In the genomic region with DNA sequence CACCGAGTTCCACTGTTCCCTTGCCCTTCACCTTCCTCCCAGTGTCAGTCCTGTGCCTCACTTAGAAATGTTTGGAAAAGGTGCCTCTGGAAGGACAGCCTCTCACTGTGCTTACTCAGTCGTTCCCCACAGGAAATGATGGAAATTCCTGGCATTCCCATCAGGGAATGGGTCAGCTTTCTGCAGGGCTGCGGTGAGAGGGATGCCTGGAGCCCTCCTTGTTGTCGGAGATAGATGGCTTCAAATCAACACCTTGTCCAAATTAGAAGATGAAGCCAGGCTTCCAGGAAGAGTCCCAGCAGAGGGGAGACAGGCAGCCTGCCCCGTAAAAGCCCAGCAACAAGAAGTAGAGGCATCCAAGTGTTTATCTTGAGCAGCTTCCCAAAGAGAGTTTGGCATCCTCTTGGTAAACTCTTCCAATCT, we compare ENCODE assay signal across 11 cellular contexts. TPM values are rescaled to one million over a fixed set of nuclear protein-coding genes. Genes with fewer than 3 reads are reported as not detected.
DNase-seq lines count a peak whose midpoint lies in the region; ATAC-seq and TF ChIP-seq lines count a peak whose summit lies in the region.
"Had no signal": no experiment of that assay in that cellular context is flagged by ENCODE, and none has a peak within 500 bp of the region (broad histone marks: within the 10 kb centered on the region; RNA-seq: fewer than 3 reads in every experiment).

No MANE protein-coding gene starts in this region.

- H3K27me3 Mint-ChIP-seq in GM23338 (ENCODE audit: insufficient read depth, low read depth, poor library complexity) = peaks cover 9% of the 10 kb centered on the region
- no peaks in the 10 kb centered on the region for H3K27me3 Mint-ChIP-seq in activated naive CD8-positive, alpha-beta T cell treated with anti-CD3 and anti-CD28 coated beads, Interleukin-2, amount 50 U/mL, for 24 hours
- H3K27me3 Mint-ChIP-seq in activated CD4-positive, alpha-beta T cell treated with anti-CD3 and anti-CD28 coated beads for 36 hours = peaks cover 3% of the 10 kb centered on the region

- H3K36me3 ChIP-seq in GM23338 (ENCODE audit: insufficient read depth) (no peaks in the 10 kb centered on the region), ascending aorta (no peaks in the 10 kb centered on the region)

- POLR2A ChIA-PET in activated CD4-positive, alpha-beta T cell treated with anti-CD3 and anti-CD28 coated beads for 36 hours (lab: Charles Lee) = no interaction called here

- H3K9me3 Mint-ChIP-seq in GM23338 = no peaks in the 10 kb centered on the region
- H3K9me3 Mint-ChIP-seq in activated naive CD8-positive, alpha-beta T cell treated with anti-CD3 and anti-CD28 coated beads, Interleukin-2, amount 50 U/mL, for 24 hours = no peaks in the 10 kb centered on the region
- no peaks in the 10 kb centered on the region for H3K9me3 Mint-ChIP-seq in activated CD4-positive, alpha-beta T cell treated with anti-CD3 and anti-CD28 coated beads for 36 hours (ENCODE audit: low read depth)
- H3K9me3 Mint-ChIP-seq: activated T-helper 2 cell treated with anti-CD3 and anti-CD28 coated beads, Interferon-gamma antibody, Interleukin-2, Interleukin-4, amounts not matched to agents 10 μg/mL and 5 μg/mL and 100 μg/mL, durations not matched to agents 14 hours and 24 hours and 36 hours had no signal

- H3K4me3 ChIP-seq in GM23338 (no peak overlapping the region), ascending aorta (peak overlapping the region in 1 of 2 donors; percentile 3)

- DNase-seq in GM23338 (ENCODE audit: low spot score) = peak; percentile 86
- DNase-seq in ascending aorta (ENCODE audit: low spot score in 2 of 2) = no peak
- peak; percentile 41 for DNase-seq in left cardiac atrium
- no peak for DNase-seq in sciatic nerve (ENCODE audit: low spot score)
- no peak for DNase-seq in activated naive CD8-positive, alpha-beta T cell treated with anti-CD3 and anti-CD28 coated beads, Interleukin-2, amount 50 U/mL, for 24 hours
- no peak for DNase-seq in effector CD8-positive, alpha-beta T cell (lab: John Stamatoyannopoulos, UW)
- DNase-seq in activated CD4-positive, alpha-beta T cell treated with anti-CD3 and anti-CD28 coated beads for 36 hours = no peak
- DNase-seq in stimulated activated CD4-positive, alpha-beta T cell treated with anti-CD3 and anti-CD28 coated beads, Interleukin-4, amount 100 ng/mL, for 4 hours = no peak
- DNase-seq: NCI-H2081 treated with DMSO at 0.1 percent for 48 hours, T-helper 2 cell had no signal

- no peaks in the 10 kb centered on the region for H3K36me3 Mint-ChIP-seq in GM23338 (ENCODE audit: low read depth)
- H3K36me3 Mint-ChIP-seq in activated naive CD8-positive, alpha-beta T cell treated with anti-CD3 and anti-CD28 coated beads, Interleukin-2, amount 50 U/mL, for 24 hours (ENCODE audit: low read depth) = no peaks in the 10 kb centered on the region
- no peaks in the 10 kb centered on the region for H3K36me3 Mint-ChIP-seq in activated CD4-positive, alpha-beta T cell treated with anti-CD3 and anti-CD28 coated beads for 36 hours (ENCODE audit: low read depth)

- CTCF ChIA-PET in activated CD4-positive, alpha-beta T cell treated with anti-CD3 and anti-CD28 coated beads for 36 hours (lab: Charles Lee) = no interaction called here

- H3K4me1 ChIP-seq in GM23338 (ENCODE audit: insufficient read depth) (peaks cover 46% of the 10 kb centered on the region), ascending aorta (peaks cover 0 to 12% of the 10 kb centered on the region in 2 donors)

- H3K27ac Mint-ChIP-seq in GM23338 = peak overlapping the region; percentile 39
- H3K27ac Mint-ChIP-seq in activated naive CD8-positive, alpha-beta T cell treated with anti-CD3 and anti-CD28 coated beads, Interleukin-2, amount 50 U/mL, for 24 hours = no peak overlapping the region
- no peak overlapping the region for H3K27ac Mint-ChIP-seq in activated CD4-positive, alpha-beta T cell treated with anti-CD3 and anti-CD28 coated beads for 36 hours
- H3K27ac Mint-ChIP-seq: activated T-helper 2 cell treated with anti-CD3 and anti-CD28 coated beads, Interferon-gamma antibody, Interleukin-2, Interleukin-4, amounts not matched to agents 10 μg/mL and 5 μg/mL and 100 μg/mL, durations not matched to agents 14 hours and 24 hours and 36 hours had no signal

- peaks cover 37% of the 10 kb centered on the region for H3K4me1 Mint-ChIP-seq in GM23338
- no peaks in the 10 kb centered on the region for H3K4me1 Mint-ChIP-seq in activated naive CD8-positive, alpha-beta T cell treated with anti-CD3 and anti-CD28 coated beads, Interleukin-2, amount 50 U/mL, for 24 hours
- no peaks in the 10 kb centered on the region for H3K4me1 Mint-ChIP-seq in activated CD4-positive, alpha-beta T cell treated with anti-CD3 and anti-CD28 coated beads for 36 hours

- H3K9me2 ChIP-seq in GM23338 (ENCODE audit: insufficient read depth) = no peaks in the 10 kb centered on the region

- H3K27ac ChIP-seq in GM23338 (ENCODE audit: low read depth) (peak overlapping the region; percentile 62), ascending aorta (peak overlapping the region; percentile 49 to 73)

- no peaks in the 10 kb centered on the region for H4K20me1 ChIP-seq in GM23338 (replicated peaks; ENCODE audit: insufficient read depth)

- H3K4me2 ChIP-seq in GM23338 = no peak overlapping the region

- ATAC-seq in GM23338 (peak; percentile 74), left cardiac atrium (peak; percentile 24 to 56), sciatic nerve (peak; percentile 47)
- ATAC-seq in activated naive CD8-positive, alpha-beta T cell treated with anti-CD3 and anti-CD28 coated beads, Interleukin-2, amount 50 U/mL, for 24 hours = no peak
- ATAC-seq in activated CD4-positive, alpha-beta T cell treated with anti-CD3 and anti-CD28 coated beads for 36 hours = no peak

- peak overlapping the region; percentile 4; the same call in 1 of the 3 replicates for H3K4me3 Mint-ChIP-seq in GM23338
- H3K4me3 Mint-ChIP-seq in activated naive CD8-positive, alpha-beta T cell treated with anti-CD3 and anti-CD28 coated beads, Interleukin-2, amount 50 U/mL, for 24 hours = no peak overlapping the region
- no peak overlapping the region for H3K4me3 Mint-ChIP-seq in activated CD4-positive, alpha-beta T cell treated with anti-CD3 and anti-CD28 coated beads for 36 hours

- H3K27me3 ChIP-seq in GM23338 (ENCODE audit: insufficient read depth) = no peaks in the 10 kb centered on the region
- no peaks in the 10 kb centered on the region for H3K27me3 ChIP-seq in ascending aorta

- TF ChIP-seq CTCF in GM23338 (conservative IDR thresholded peaks at IDR 0.05; ENCODE audit: low read depth in 2 of 2) = no peak
- no peak for TF ChIP-seq CTCF in ascending aorta (IDR thresholded peaks at IDR 0.05)

- intact Hi-C loops in ascending aorta (cut with DNase I) = no loop called here
- intact Hi-C loops in left cardiac atrium (cut with DNase I) = no loop called here
- intact Hi-C loops in sciatic nerve (cut with DNase I) = no loop called here
- intact Hi-C loops in activated CD4-positive, alpha-beta T cell treated with anti-CD3 and anti-CD28 coated beads for 36 hours (cut with DNase I, micrococcal nuclease) = no loop called here

- no peak overlapping the region for H2AFZ ChIP-seq in GM23338

- no peaks in the 10 kb centered on the region for H3K9me3 ChIP-seq in ascending aorta

- H3F3A ChIP-seq in GM23338 (replicated peaks; ENCODE audit: low read depth) = no peaks in the 10 kb centered on the region

- H3K79me2 ChIP-seq in GM23338 (replicated peaks; ENCODE audit: insufficient read depth) = no peaks in the 10 kb centered on the region

TF ChIP-seq in GM23338, 12 proteins besides CTCF, POLR2A, EP300 and RAD21:
- no peak for TF ChIP-seq ZNF114 (CRISPR knock-in tag; IDR thresholded peaks at IDR 0.05)
- TF ChIP-seq, protein P1, sequence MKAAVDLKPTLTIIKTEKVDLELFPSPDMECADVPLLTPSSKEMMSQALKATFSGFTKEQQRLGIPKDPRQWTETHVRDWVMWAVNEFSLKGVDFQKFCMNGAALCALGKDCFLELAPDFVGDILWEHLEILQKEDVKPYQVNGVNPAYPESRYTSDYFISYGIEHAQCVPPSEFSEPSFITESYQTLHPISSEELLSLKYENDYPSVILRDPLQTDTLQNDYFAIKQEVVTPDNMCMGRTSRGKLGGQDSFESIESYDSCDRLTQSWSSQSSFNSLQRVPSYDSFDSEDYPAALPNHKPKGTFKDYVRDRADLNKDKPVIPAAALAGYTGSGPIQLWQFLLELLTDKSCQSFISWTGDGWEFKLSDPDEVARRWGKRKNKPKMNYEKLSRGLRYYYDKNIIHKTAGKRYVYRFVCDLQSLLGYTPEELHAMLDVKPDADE (IDR thresholded peaks at IDR 0.05) = peak; percentile 54; the same call in 1 of the 2 replicates

RNA-seq across cellular contexts. Expression of a gene that starts 25.3 kb away (rescaled TPM):
- total RNA-seq in GM23338 (2014; rRNA removed; shearing (Covaris generic)) = 3.2 and 4.0 TPM in 2 replicates
- 1.1 and 2.0 TPM in 2 replicates for polyA plus RNA-seq in GM23338 (2016; fragmentation: Nextera tagmentation; extraction: Ambion mirVana)
- total RNA-seq in ascending aorta (9.5 TPM), left cardiac atrium (10 to 100 TPM; 14.2 to 25.1 TPM), sciatic nerve (19.3 TPM)
- not detected for total RNA-seq in activated CD4-positive, alpha-beta T cell treated with anti-CD3 and anti-CD28 coated beads for 36 hours
- total RNA-seq: activated T-helper 2 cell treated with anti-CD3 and anti-CD28 coated beads, Interferon-gamma antibody, Interleukin-2, Interleukin-4, amounts not matched to agents 10 μg/mL and 5 μg/mL and 100 μg/mL, durations not matched to agents 14 hours and 24 hours and 36 hours had no signal

Comparison
In these comparisons a context has a peak if more than half of its experiments do, and no peak if none do; other contexts are left out.
1. ATAC-seq: peak in GM23338 (single experiment), left cardiac atrium (2 of 2) and sciatic nerve (single experiment); none in activated naive CD8-positive, alpha-beta T cell treated with anti-CD3 and anti-CD28 coated beads, Interleukin-2, amount 50 U/mL, for 24 hours (single experiment) and activated CD4-positive, alpha-beta T cell treated with anti-CD3 and anti-CD28 coated beads for 36 hours (single experiment).
2. DNase-seq: peak in GM23338 (single experiment) and left cardiac atrium (single experiment); none in ascending aorta (0 of 2), sciatic nerve (single experiment), activated naive CD8-positive, alpha-beta T cell treated with anti-CD3 and anti-CD28 coated beads, Interleukin-2, amount 50 U/mL, for 24 hours (single experiment), effector CD8-positive, alpha-beta T cell (single experiment), activated CD4-positive, alpha-beta T cell treated with anti-CD3 and anti-CD28 coated beads for 36 hours (single experiment) and stimulated activated CD4-positive, alpha-beta T cell treated with anti-CD3 and anti-CD28 coated beads, Interleukin-4, amount 100 ng/mL, for 4 hours (0 of 2).